ENCODE assay signal across 16 cellular contexts in genomic region chr4:19807505-19807904, GRCh38.
DNase-seq lines count a peak whose midpoint lies in the region; ATAC-seq, FAIRE-seq and TF ChIP-seq lines count a peak whose summit lies in the region.
"Had no signal": no experiment of that assay in that cellular context is flagged by ENCODE, and none has a peak within 500 bp of the region (broad histone marks: within the 10 kb centered on the region; RNA-seq: fewer than 3 reads in every experiment).

No MANE protein-coding gene starts in this region.

- no peak for FAIRE-seq in bronchial epithelial cell (lab: Jason Lieb, UNC)
- FAIRE-seq: GM18507, HepG2 had no signal

- DNase-seq in ACHN, result peak; percentile 92
- peak; percentile 73 for DNase-seq in HFFc6
- DNase-seq in bronchial epithelial cell (ENCODE audit: low read depth), result peak; percentile 86
- peak; percentile 98 for DNase-seq in kidney tubule cell (ENCODE audit: low spot score)
- no peak for DNase-seq in stomach
- no peak for DNase-seq in stimulated activated CD4-positive, alpha-beta T cell treated with anti-CD3 and anti-CD28 coated beads, Interleukin-4, amount 100 ng/mL, for 1 hour
- no peak for DNase-seq in NCI-H446 treated with DMSO at 0.1 percent for 48 hours (lab: John Stamatoyannopoulos, UW)
- DNase-seq: activated CD4-positive, alpha-beta T cell treated with anti-CD3 and anti-CD28 coated beads for 48 hours; left colon; NCI-H1436; NK-92 treated with Interleukin-12 subunit alpha and Interleukin-12 subunit beta, amount 100 ng/mL, for 24 hours had no signal

- H3K4me3 ChIP-seq in bronchial epithelial cell (ENCODE audit: low read depth, low read length) (no peak overlapping the region), stomach (no peak overlapping the region)
- H3K4me3 ChIP-seq: cardiac muscle cell, esophagus muscularis mucosa had no signal

- H3K4me3 Mint-ChIP-seq in HFFc6, result no peak overlapping the region

- intact Hi-C loops in stomach (cut with DNase I; ENCODE audit: low total_unique reads), result no loop called here

- WGBS in stomach, 5 donors, result 44 to 59% (median 56%) methylated on average over 2 of the region's 2 CpGs

- H3K4me1 ChIP-seq in stomach, result no peaks in the 10 kb centered on the region

- no peak overlapping the region for H3K27ac ChIP-seq in stomach
- H3K27ac ChIP-seq: cardiac muscle cell had no signal

- H3K27me3 Mint-ChIP-seq in HFFc6 (ENCODE audit: insufficient read depth), result no peaks in the 10 kb centered on the region

- TF ChIP-seq EP300 in stomach (IDR thresholded peaks at IDR 0.05), result no peak

- no peaks in the 10 kb centered on the region for H3K36me3 Mint-ChIP-seq in HFFc6 (ENCODE audit: low read depth)

- peaks cover 47% of the 10 kb centered on the region for H3K4me1 Mint-ChIP-seq in HFFc6 (ENCODE audit: low read depth)

- in situ Hi-C loops in ACHN (cut with HindIII; ENCODE audit: low pct_ligation_motif_present, low pct_unique_long_range_greater_than_20kb, low sequenced_read_pairs), result no loop called here

- no peak for TF ChIP-seq CTCF in HFFc6 (IDR thresholded peaks at IDR 0.05)
- no peak for TF ChIP-seq CTCF in bronchial epithelial cell (IDR thresholded peaks at IDR 0.05; ENCODE audit: insufficient read depth, low read length, severe bottlenecking)
- TF ChIP-seq CTCF in stomach (IDR thresholded peaks at IDR 0.05), result no peak

- no peaks in the 10 kb centered on the region for H3K9me3 ChIP-seq in stomach
- H3K9me3 ChIP-seq: esophagus muscularis mucosa had no signal

- TF ChIP-seq POLR2A in stomach (IDR thresholded peaks at IDR 0.05), result no peak

- no peak for ATAC-seq in HG03378 (IDR thresholded peaks at IDR 0.05; ENCODE audit: unreplicated experiment)
- ATAC-seq: HepG2, left colon had no signal

- no peaks in the 10 kb centered on the region for H3K9me3 Mint-ChIP-seq in HFFc6

- 0 out of 2 replicates have a peak overlapping the region, but pooled peaks have one; percentile 19 for H3K27ac Mint-ChIP-seq in HFFc6

- H3K36me3 ChIP-seq in bronchial epithelial cell (ENCODE audit: control insufficient read depth, insufficient read depth, low read length), result no peaks in the 10 kb centered on the region
- no peaks in the 10 kb centered on the region for H3K36me3 ChIP-seq in stomach
- H3K36me3 ChIP-seq: cardiac muscle cell, esophagus muscularis mucosa had no signal

- H3K27me3 ChIP-seq in bronchial epithelial cell (ENCODE audit: control insufficient read depth, insufficient read depth, low read length) (no peaks in the 10 kb centered on the region), stomach (no peaks in the 10 kb centered on the region)
- H3K27me3 ChIP-seq: cardiac muscle cell, esophagus muscularis mucosa had no signal

Comparison
In these comparisons a context has a peak if more than half of its experiments do, and no peak if none do; other contexts are left out.
1. DNase-seq: peak in ACHN (single experiment), HFFc6 (single experiment), bronchial epithelial cell (single experiment) and kidney tubule cell (single experiment); none in stomach (single experiment), stimulated activated CD4-positive, alpha-beta T cell treated with anti-CD3 and anti-CD28 coated beads, Interleukin-4, amount 100 ng/mL, for 1 hour (single experiment) and NCI-H446 treated with DMSO at 0.1 percent for 48 hours (single experiment).